In genomic region chr5:126515337-126515736, GRCh38 we compare ENCODE assay signal across 29 cellular contexts.
DNase-seq lines count a peak whose midpoint lies in the region; ATAC-seq and TF ChIP-seq lines count a peak whose summit lies in the region.
"Had no signal": no experiment of that assay in that cellular context is flagged by ENCODE, and none has a peak within 500 bp of the region (broad histone marks: within the 10 kb centered on the region; RNA-seq: fewer than 3 reads in every experiment).

No MANE protein-coding gene starts in this region.

- CTCF ChIA-PET in HEK293 (lab: Yijun Ruan, JAX): interaction anchor here (0.6 to 3.9 kb wide), 2 partner anchors 15 to 18 kb away, joined by 5 to 28 read pairs; no protein-coding TSS in a partner anchor
- CTCF ChIA-PET in PC-9 (lab: Charles Lee): no interaction called here

- no peaks in the 10 kb centered on the region for H3K9me2 ChIP-seq in PC-9 (ENCODE audit: insufficient read depth)

- no peak overlapping the region for H3K27ac Mint-ChIP-seq in activated T-helper 17 cell treated with anti-CD3 and anti-CD28 coated beads, Interleukin-2, amount 50 U/mL, for 72 hours
- H3K27ac Mint-ChIP-seq: activated CD4-positive, alpha-beta memory T cell treated with anti-CD3 and anti-CD28 coated beads, Interleukin-2, amount 10 ng/mL, durations not matched to agents 7 days and 5 days; activated naive CD8-positive, alpha-beta T cell treated with anti-CD3 and anti-CD28 coated beads for 36 hours; T-helper 1 cell treated with Interleukin-12 subunit alpha and Interleukin-12 subunit beta and Interleukin-4 antibody, amounts not matched to agents 30 μg/mL and 1 μg/mL, for 36 hours had no signal

- ATAC-seq in activated T-helper 17 cell treated with anti-CD3 and anti-CD28 coated beads, Interleukin-2, amount 50 U/mL, for 72 hours (replicated peaks): no peak
- ATAC-seq in HG03457 (IDR thresholded peaks at IDR 0.05; ENCODE audit: unreplicated experiment): no peak
- ATAC-seq: left lobe of liver, psoas muscle had no signal

- H3K36me3 Mint-ChIP-seq in activated T-helper 17 cell treated with anti-CD3 and anti-CD28 coated beads, Interleukin-2, amount 50 U/mL, for 72 hours (ENCODE audit: low read depth): no peaks in the 10 kb centered on the region
- H3K36me3 Mint-ChIP-seq: activated naive CD8-positive, alpha-beta T cell treated with anti-CD3 and anti-CD28 coated beads for 36 hours had no signal

- H3K4me1 ChIP-seq in HEK293 (ENCODE audit: control insufficient read depth, insufficient read depth, low read length) (peaks cover 26% of the 10 kb centered on the region), PC-9 (replicated peaks; ENCODE audit: insufficient read depth) (peaks cover 18% of the 10 kb centered on the region; the same call in 1 of the 2 replicates), breast epithelium (peaks cover 8 to 9% of the 10 kb centered on the region in 2 donors), spleen (peaks cover 0 to 11% (median 2%) of the 10 kb centered on the region in 6 donors)
- H3K4me1 ChIP-seq: psoas muscle had no signal

- peaks cover 10% of the 10 kb centered on the region; the same call in 1 of the 2 replicates for H3F3A ChIP-seq in PC-9 (ENCODE audit: insufficient read depth, low read depth)

- TF ChIP-seq POLR2A in breast epithelium (IDR thresholded peaks at IDR 0.05) (no peak), spleen (IDR thresholded peaks at IDR 0.05) (no peak)

- no peaks in the 10 kb centered on the region for H3K9me3 Mint-ChIP-seq in activated T-helper 17 cell treated with anti-CD3 and anti-CD28 coated beads, Interleukin-2, amount 50 U/mL, for 72 hours
- H3K9me3 Mint-ChIP-seq: activated naive CD8-positive, alpha-beta T cell treated with anti-CD3 and anti-CD28 coated beads for 36 hours; T-helper 1 cell treated with Interleukin-12 subunit alpha and Interleukin-12 subunit beta and Interleukin-4 antibody, amounts not matched to agents 30 μg/mL and 1 μg/mL, for 36 hours had no signal

- no peaks in the 10 kb centered on the region for H4K20me1 ChIP-seq in PC-9 (ENCODE audit: insufficient read depth)

- intact Hi-C loops in PC-9 (cut with micrococcal nuclease; ENCODE audit: unreplicated experiment) (no loop called here), breast epithelium (cut with DNase I; ENCODE audit: low total_unique reads) (no loop called here), spleen (cut with DNase I; ENCODE audit: low total_unique reads) (no loop called here)

- no peak overlapping the region for H3K4me3 Mint-ChIP-seq in activated T-helper 17 cell treated with anti-CD3 and anti-CD28 coated beads, Interleukin-2, amount 50 U/mL, for 72 hours
- H3K4me3 Mint-ChIP-seq: activated CD4-positive, alpha-beta memory T cell treated with anti-CD3 and anti-CD28 coated beads, Interleukin-2, amount 10 ng/mL, durations not matched to agents 7 days and 5 days; activated naive CD8-positive, alpha-beta T cell treated with anti-CD3 and anti-CD28 coated beads for 36 hours; T-helper 1 cell treated with Interleukin-12 subunit alpha and Interleukin-12 subunit beta and Interleukin-4 antibody, amounts not matched to agents 30 μg/mL and 1 μg/mL, for 36 hours had no signal

- POLR2A ChIA-PET in HEK293 (lab: Yijun Ruan, JAX) (interaction anchor here (0.8 kb wide), 1 partner anchor 92 kb away, joined by 4 read pairs; the partner anchor contains the start of gene GRAMD2B), PC-9 (lab: Charles Lee; ENCODE audit: unreplicated experiment) (no interaction called here)

- H3K27me3 Mint-ChIP-seq in activated T-helper 17 cell treated with anti-CD3 and anti-CD28 coated beads, Interleukin-2, amount 50 U/mL, for 72 hours: no peaks in the 10 kb centered on the region
- H3K27me3 Mint-ChIP-seq: activated naive CD8-positive, alpha-beta T cell treated with anti-CD3 and anti-CD28 coated beads for 36 hours had no signal

- no peaks in the 10 kb centered on the region for H3K27me3 ChIP-seq in PC-9 (ENCODE audit: insufficient read depth, low read depth)
- no peaks in the 10 kb centered on the region for H3K27me3 ChIP-seq in breast epithelium
- H3K27me3 ChIP-seq in spleen (replicated peaks in 1 of 7): no peaks in the 10 kb centered on the region
- no peaks in the 10 kb centered on the region for H3K27me3 ChIP-seq in MG63
- H3K27me3 ChIP-seq: dorsolateral prefrontal cortex, neutrophil, Peyer's patch, sigmoid colon, transverse colon had no signal

- H3K4me3 ChIP-seq in HEK293 (ENCODE audit: low read depth, low read length): no peak overlapping the region
- no peak overlapping the region for H3K4me3 ChIP-seq in PC-9
- H3K4me3 ChIP-seq in breast epithelium: no peak overlapping the region
- no peak overlapping the region for H3K4me3 ChIP-seq in spleen
- H3K4me3 ChIP-seq in coronary artery: no peak overlapping the region
- no peak overlapping the region for H3K4me3 ChIP-seq in MG63
- H3K4me3 ChIP-seq: dorsolateral prefrontal cortex, Peyer's patch, psoas muscle, sigmoid colon, transverse colon had no signal

- H3K27ac ChIP-seq in HEK293 (ENCODE audit: extremely low read depth, low read depth, low read length) (peak overlapping the region; percentile 66), PC-9 (peak overlapping the region; percentile 37; the same call in 1 of the 2 replicates), breast epithelium (peak overlapping the region; percentile 79 to 88), spleen (peak overlapping the region in 5 of 8 donors; percentile 57 to 77 (median 67)), coronary artery (no peak overlapping the region)
- H3K27ac ChIP-seq: C4-2B, neutrophil, psoas muscle had no signal

- no TSS peak for BruUV-seq in PC-9 (replicated peaks; lab: Mats Ljungman, UMichigan)

- H3K36me3 ChIP-seq in HEK293 (ENCODE audit: control insufficient read depth in 2 of 2, insufficient read depth in 1 of 2, low read length in 2 of 2) (no peaks in the 10 kb centered on the region), PC-9 (ENCODE audit: low read depth) (no peaks in the 10 kb centered on the region), breast epithelium (no peaks in the 10 kb centered on the region), spleen (no peaks in the 10 kb centered on the region), MG63 (no peaks in the 10 kb centered on the region)
- H3K36me3 ChIP-seq: neutrophil, Peyer's patch, sigmoid colon, transverse colon had no signal

- TF ChIP-seq CTCF in HEK293 (tag by site-specific recombination; IDR thresholded peaks at IDR 0.05) (no peak), PC-9 (conservative IDR thresholded peaks at IDR 0.05) (no peak), breast epithelium (IDR thresholded peaks at IDR 0.05) (no peak), spleen (IDR thresholded peaks at IDR 0.05 in 8 of 11, conservative IDR thresholded peaks at IDR 0.05 in 3 of 11) (no peak), coronary artery (IDR thresholded peaks at IDR 0.05) (no peak)

- H3K79me2 ChIP-seq in PC-9 (ENCODE audit: low read depth): no peaks in the 10 kb centered on the region

- no peak overlapping the region for H3K4me2 ChIP-seq in PC-9

- DNase-seq in PC-9: no peak
- DNase-seq in breast epithelium (ENCODE audit: low spot score in 2 of 2): no peak
- DNase-seq in spleen: no peak
- DNase-seq in coronary artery (ENCODE audit: low spot score): no peak
- no peak for DNase-seq in MG63
- DNase-seq: activated CD4-positive, alpha-beta memory T cell treated with anti-CD3 and anti-CD28 coated beads, Interleukin-2, amount 10 ng/mL, durations not matched to agents 7 days and 5 days; activated CD4-positive, alpha-beta T cell treated with anti-CD3 and anti-CD28 coated beads for 1 hour; activated naive CD8-positive, alpha-beta T cell treated with anti-CD3 and anti-CD28 coated beads for 36 hours; Caco-2; cerebellar nuclear complex; DND-41; dorsolateral prefrontal cortex; H7; hypothalamus; KBM-7; MM.1S; NCI-H1436; NCI-H510A treated with DMSO at 0.1 percent for 48 hours; Peyer's patch; psoas muscle; sigmoid colon; transverse colon had no signal

- H2AFZ ChIP-seq in PC-9: no peak overlapping the region

- peaks cover 4% of the 10 kb centered on the region for H3K4me1 Mint-ChIP-seq in activated T-helper 17 cell treated with anti-CD3 and anti-CD28 coated beads, Interleukin-2, amount 50 U/mL, for 72 hours

- H3K9me3 ChIP-seq in HEK293 (ENCODE audit: control insufficient read depth, insufficient read depth, low read depth, low read length) (no peaks in the 10 kb centered on the region), PC-9 (ENCODE audit: insufficient read depth, low read depth) (no peaks in the 10 kb centered on the region), breast epithelium (no peaks in the 10 kb centered on the region), spleen (no peaks in the 10 kb centered on the region), MG63 (no peaks in the 10 kb centered on the region)
- H3K9me3 ChIP-seq: Caco-2, neutrophil, Peyer's patch, psoas muscle, sigmoid colon, transverse colon had no signal

TF ChIP-seq in HEK293, 187 proteins besides CTCF, POLR2A, EP300 and RAD21 (continues in another document):
- TF ChIP-seq, protein P1, sequence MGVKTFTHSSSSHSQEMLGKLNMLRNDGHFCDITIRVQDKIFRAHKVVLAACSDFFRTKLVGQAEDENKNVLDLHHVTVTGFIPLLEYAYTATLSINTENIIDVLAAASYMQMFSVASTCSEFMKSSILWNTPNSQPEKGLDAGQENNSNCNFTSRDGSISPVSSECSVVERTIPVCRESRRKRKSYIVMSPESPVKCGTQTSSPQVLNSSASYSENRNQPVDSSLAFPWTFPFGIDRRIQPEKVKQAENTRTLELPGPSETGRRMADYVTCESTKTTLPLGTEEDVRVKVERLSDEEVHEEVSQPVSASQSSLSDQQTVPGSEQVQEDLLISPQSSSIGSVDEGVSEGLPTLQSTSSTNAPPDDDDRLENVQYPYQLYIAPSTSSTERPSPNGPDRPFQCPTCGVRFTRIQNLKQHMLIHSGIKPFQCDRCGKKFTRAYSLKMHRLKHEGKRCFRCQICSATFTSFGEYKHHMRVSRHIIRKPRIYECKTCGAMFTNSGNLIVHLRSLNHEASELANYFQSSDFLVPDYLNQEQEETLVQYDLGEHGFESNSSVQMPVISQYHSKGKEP (tag by site-specific recombination; IDR thresholded peaks at IDR 0.05): peak; percentile 39; the same call in 1 of the 2 replicates
- TF ChIP-seq ZFHX2 (tag by site-specific recombination; conservative IDR thresholded peaks at IDR 0.05): no peak
- TF ChIP-seq ZFP41 (tag by site-specific recombination; IDR thresholded peaks at IDR 0.05; ENCODE audit: borderline replicate concordance): no peak
- TF ChIP-seq PRDM1 (tag by site-specific recombination; IDR thresholded peaks at IDR 0.05): no peak

Comparison
In these comparisons a context has a peak if more than half of its experiments do, and no peak if none do; other contexts are left out.
1. H3K27ac ChIP-seq: peak in HEK293 (single experiment), PC-9 (single experiment), breast epithelium (2 of 2) and spleen (5 of 8); none in coronary artery (0 of 2).